ENCODE assay signal across 8 cellular contexts in the genomic region with DNA sequence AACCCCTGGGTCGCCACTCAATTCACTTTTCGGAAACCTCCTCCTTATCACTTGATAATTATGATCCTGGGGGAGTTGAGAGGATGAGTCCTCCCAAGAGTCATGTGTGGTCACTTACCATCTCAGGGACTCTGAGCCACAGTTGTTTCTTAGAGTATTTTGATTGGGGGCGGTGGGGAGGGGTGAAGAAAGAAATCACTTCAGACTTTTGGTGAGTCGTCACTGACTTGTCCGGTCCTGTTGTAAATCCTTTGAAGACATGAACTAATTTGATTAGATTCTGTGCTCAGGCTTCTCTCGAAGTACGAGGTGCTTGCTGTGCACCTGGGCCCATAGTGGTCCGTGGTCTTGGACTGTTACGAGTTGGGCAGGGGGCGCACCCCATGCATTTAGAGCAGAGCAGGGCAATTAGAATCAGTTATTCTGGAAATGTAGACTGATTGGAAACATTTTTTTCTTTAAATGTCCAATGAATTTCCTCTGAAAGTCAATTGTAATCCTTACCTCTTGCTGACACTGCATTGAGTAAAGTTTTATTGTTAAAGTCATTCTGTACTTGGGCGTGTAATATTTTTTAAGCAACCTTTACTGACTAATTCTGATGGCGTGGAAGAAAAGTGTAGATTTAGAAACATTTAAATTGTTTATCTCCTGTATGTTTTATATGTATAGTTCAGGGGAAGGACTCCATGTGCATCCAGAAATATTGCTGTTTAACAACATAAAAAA.
DNase-seq lines count a peak whose midpoint lies in the region; ATAC-seq and TF ChIP-seq lines count a peak whose summit lies in the region.

No MANE protein-coding gene starts in this region.

- dilution Hi-C loops in mammary epithelial cell (cut with HindIII; ENCODE audit: low sequenced_read_pairs) = no loop called here

- no peak for TF ChIP-seq POLR2A in lower leg skin (IDR thresholded peaks at IDR 0.05)

- 23% methylated on average over 11 of the region's 12 CpGs for WGBS in mammary epithelial cell (ENCODE audit: low coverage, missing lambda C conversion rate)
- 61 to 67% methylated on average over 12 of the region's 12 CpGs for WGBS in lower leg skin, 2 donors

- peaks cover 25% of the 10 kb centered on the region for H3K4me1 Mint-ChIP-seq in nephron progenitor cell

- H3K4me3 ChIP-seq in mammary epithelial cell (replicated peaks in 1 of 3; ENCODE audit: insufficient read depth in 1 of 3, low read depth in 2 of 3, low read length in 3 of 3) (peak overlapping the region; percentile 14 to 41 (median 33)), lower leg skin (ENCODE audit: low read depth, poor library complexity, severe bottlenecking) (no peak overlapping the region)

- peaks cover 40% of the 10 kb centered on the region for H3K36me3 Mint-ChIP-seq in nephron progenitor cell (ENCODE audit: low read depth)

- H3K36me3 ChIP-seq in mammary epithelial cell (ENCODE audit: insufficient read depth, low read length) = peaks cover 3% of the 10 kb centered on the region

- H2AFZ ChIP-seq in mammary epithelial cell (ENCODE audit: low read depth, low read length) = peak overlapping the region; percentile 56

- H4K20me1 ChIP-seq in mammary epithelial cell (ENCODE audit: insufficient read depth, low read length) = no peaks in the 10 kb centered on the region

- peaks cover 21% of the 10 kb centered on the region for H3K27me3 Mint-ChIP-seq in nephron progenitor cell (ENCODE audit: low read depth, poor library complexity)

- in situ Hi-C loops in mammary epithelial cell (cut with MboI; ENCODE audit: low sequenced_read_pairs in 2 of 2) = loop anchor here in 1 of 2 donors (25.0 kb wide), 1 partner anchor 777 kb away; no protein-coding TSS in a partner anchor

- TF ChIP-seq CTCF in mammary epithelial cell (conservative IDR thresholded peaks at IDR 0.05 in 1 of 2, IDR thresholded peaks at IDR 0.05 in 1 of 2; ENCODE audit: extremely low read depth in 1 of 2, insufficient read depth in 1 of 2, low read depth in 1 of 2, low read length in 2 of 2) = no peak
- no peak for TF ChIP-seq CTCF in nephron progenitor cell (IDR thresholded peaks at IDR 0.05)
- no peak for TF ChIP-seq CTCF in lower leg skin (IDR thresholded peaks at IDR 0.05)

- no peaks in the 10 kb centered on the region for H3K27me3 ChIP-seq in mammary epithelial cell (ENCODE audit: insufficient read depth, low read length)

- peak overlapping the region; percentile 52 for H3K27ac ChIP-seq in mammary epithelial cell (ENCODE audit: insufficient read depth, low read depth, low read length)

- H3K9me3 Mint-ChIP-seq in nephron progenitor cell = no peaks in the 10 kb centered on the region

- CTCF ChIA-PET in mammary epithelial cell (lab: Charles Lee; ENCODE audit: low non-redundant PET) = no interaction called here

- H3K4me1 ChIP-seq in mammary epithelial cell (ENCODE audit: insufficient read depth, low read length) = peaks cover 23% of the 10 kb centered on the region

- H3K79me2 ChIP-seq in mammary epithelial cell (ENCODE audit: insufficient read depth, low read length) = peaks cover 27% of the 10 kb centered on the region

- H3K4me3 Mint-ChIP-seq in nephron progenitor cell = peak overlapping the region; percentile 82

- peak overlapping the region; percentile 18 for H3K9ac ChIP-seq in mammary epithelial cell (ENCODE audit: insufficient read depth, low read length)

- DNase-seq in Daoy (ENCODE audit: low read depth) (peak; percentile 34), M059J (ENCODE audit: low read depth) (peak; percentile 64), mammary epithelial cell (peak; percentile 74), nephron progenitor cell (no peak), sciatic nerve (ENCODE audit: low spot score) (no peak), lower leg skin (ENCODE audit: low spot score in 2 of 2) (no peak), KG1 (lab: John Stamatoyannopoulos, UW) (no peak)

- BruUV-seq in mammary epithelial cell (replicated peaks; lab: Mats Ljungman, UMichigan) = no TSS peak

- intact Hi-C loops in mammary epithelial cell (cut with micrococcal nuclease) = no loop called here
- intact Hi-C loops in sciatic nerve (cut with DNase I) = no loop called here
- intact Hi-C loops in lower leg skin (cut with DNase I; ENCODE audit: low total_unique reads) = no loop called here

- H3K9me3 ChIP-seq in mammary epithelial cell (replicated peaks; ENCODE audit: insufficient read depth, low read length) = no peaks in the 10 kb centered on the region

- ATAC-seq in sciatic nerve (no peak), HG02623 (IDR thresholded peaks at IDR 0.05; ENCODE audit: unreplicated experiment) (no peak)

- peak overlapping the region; percentile 84 for H3K4me2 ChIP-seq in mammary epithelial cell (ENCODE audit: insufficient read depth, low read depth, low read length)

- no peak overlapping the region for H3K27ac Mint-ChIP-seq in nephron progenitor cell

Comparison
In these comparisons a context has a peak if more than half of its experiments do, and no peak if none do; other contexts are left out.
1. DNase-seq: peak in Daoy (single experiment), M059J (single experiment) and mammary epithelial cell (single experiment); none in nephron progenitor cell (single experiment), sciatic nerve (single experiment), lower leg skin (0 of 2) and KG1 (single experiment).